ENCODE assay signal across 22 cellular contexts in genomic region chr15:44659041-44659440, GRCh38. TPM values are rescaled to one million over a fixed set of nuclear protein-coding genes. Genes with fewer than 3 reads are reported as not detected.
"Had no signal": no experiment of that assay in that cellular context is flagged by ENCODE, and none has a peak within 500 bp of the region (broad histone marks: within the 10 kb centered on the region; RNA-seq: fewer than 3 reads in every experiment).

No MANE protein-coding gene starts in this region.

- ATAC-seq: right lobe of liver, WTC11 had no signal

- H3K4me1 ChIP-seq: breast epithelium had no signal

- H3K27me3 Mint-ChIP-seq: activated naive CD8-positive, alpha-beta T cell treated with anti-CD3 and anti-CD28 coated beads, Interleukin-2, amount 10 ng/mL, durations not matched to agents 7 days and 5 days; type B pancreatic cell had no signal

- H3K9me3 Mint-ChIP-seq: activated naive CD8-positive, alpha-beta T cell treated with anti-CD3 and anti-CD28 coated beads, Interleukin-2, amount 10 ng/mL, durations not matched to agents 7 days and 5 days; nephron progenitor cell; type B pancreatic cell; WTC11 had no signal

- H3K27ac Mint-ChIP-seq: activated naive CD8-positive, alpha-beta T cell treated with anti-CD3 and anti-CD28 coated beads, Interleukin-2, amount 10 ng/mL, durations not matched to agents 7 days and 5 days; nephron progenitor cell; type B pancreatic cell; WTC11 had no signal

- H3K27me3 ChIP-seq: breast epithelium, right lobe of liver had no signal

- H3K9me3 ChIP-seq: breast epithelium, left ventricle myocardium inferior, right lobe of liver, thoracic aorta had no signal

- H3K4me3 Mint-ChIP-seq: activated naive CD8-positive, alpha-beta T cell treated with anti-CD3 and anti-CD28 coated beads, Interleukin-2, amount 10 ng/mL, durations not matched to agents 7 days and 5 days; nephron progenitor cell; type B pancreatic cell; WTC11 had no signal

- H3K36me3 ChIP-seq: breast epithelium had no signal

- DNase-seq: activated CD4-positive, alpha-beta T cell treated with anti-CD3 and anti-CD28 coated beads, Interleukin-2, amount 50 U/mL, for 48 hours; activated naive CD4-positive, alpha-beta T cell; activated naive CD8-positive, alpha-beta T cell treated with anti-CD3 and anti-CD28 coated beads, Interleukin-2, amount 10 ng/mL, durations not matched to agents 7 days and 5 days; amniotic stem cell; cerebellar nuclear complex; cortex of kidney; hippocampal formation; left ventricle myocardium inferior; midbrain; nephron progenitor cell; occipital lobe; posterior cingulate gyrus; right lobe of liver; stimulated activated CD4-positive, alpha-beta T cell treated with anti-CD3 and anti-CD28 coated beads, Interleukin-1b, Interleukin-23, amount 100 ng/mL, for 48 hours; T1000 had no signal

- H3K4me3 ChIP-seq: breast epithelium, left ventricle myocardium inferior, right lobe of liver, skin epidermis, thoracic aorta had no signal

- H3K27ac ChIP-seq: left ventricle myocardium inferior, right lobe of liver, skin epidermis, thoracic aorta had no signal

RNA-seq across cellular contexts. Expression of gene PATL2, which starts 52.1 kb away (rescaled TPM):
- total RNA-seq: frontal cortex, lung microvascular endothelial cell had no signal
